In the genomic region with DNA sequence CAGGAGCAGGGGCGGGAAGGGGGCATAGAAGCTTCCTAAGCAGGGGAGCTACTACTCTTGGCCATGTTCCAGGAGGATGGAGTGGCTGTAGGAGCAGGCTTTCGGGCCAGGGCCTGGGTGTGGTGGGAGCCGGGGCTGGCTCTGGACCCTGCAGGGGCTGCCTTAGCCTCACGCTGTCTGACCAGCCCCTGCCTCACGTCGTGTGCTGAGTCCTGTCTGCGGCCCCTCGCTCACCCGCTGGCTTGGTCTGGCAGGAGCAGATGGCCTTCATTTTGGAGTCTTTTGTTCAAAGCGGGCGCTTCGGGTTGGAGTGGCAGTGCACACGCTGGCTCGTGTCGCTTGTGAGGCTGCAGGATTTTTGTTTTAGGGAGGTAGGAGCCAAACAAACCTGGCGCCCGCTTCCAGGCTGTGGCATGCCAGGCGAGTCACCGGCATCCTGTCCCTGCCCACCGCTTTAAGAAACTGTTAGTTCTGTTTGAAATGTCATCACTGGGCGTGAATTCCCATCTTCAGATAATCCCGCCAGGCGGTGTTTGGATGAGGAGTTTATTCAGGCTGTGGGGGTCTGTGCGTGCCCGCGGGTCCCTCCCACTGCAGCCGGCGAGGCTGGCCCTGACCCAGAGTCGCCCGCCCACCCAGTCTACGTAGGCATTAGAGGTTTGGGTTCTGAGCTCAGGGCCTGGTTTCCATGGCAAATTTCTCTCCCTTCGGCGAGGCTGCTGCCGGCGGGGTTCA, we compare ENCODE assay signal across 16 cellular contexts.
DNase-seq lines count a peak whose midpoint lies in the region; ATAC-seq and TF ChIP-seq lines count a peak whose summit lies in the region.
"Had no signal": no experiment of that assay in that cellular context is flagged by ENCODE, and none has a peak within 500 bp of the region (broad histone marks: within the 10 kb centered on the region; RNA-seq: fewer than 3 reads in every experiment).

No MANE protein-coding gene starts in this region.

- no peak overlapping the region for H3K9ac ChIP-seq in PC-3 (ENCODE audit: low read length)
- no peak overlapping the region for H3K9ac ChIP-seq in endodermal cell (ENCODE audit: extremely low read depth, low read length, poor library complexity, severe bottlenecking)
- no peak overlapping the region for H3K9ac ChIP-seq in skeletal muscle satellite cell (ENCODE audit: low read depth, low read length)

- H3K27ac ChIP-seq in PC-3 (ENCODE audit: low read length) (no peak overlapping the region), endodermal cell (ENCODE audit: low read depth, low read length) (peak overlapping the region; percentile 91), WERI-Rb-1 (no peak overlapping the region)
- H3K27ac ChIP-seq: HL-60, VCaP had no signal

- DNase-seq in HT1080 (ENCODE audit: low read depth) (peak; percentile 11), PC-3 (peak; percentile 50), endodermal cell (no peak), GM13977 (ENCODE audit: low spot score) (no peak), inferior parietal cortex (ENCODE audit: extremely low spot score) (no peak), WERI-Rb-1 (no peak)
- DNase-seq: activated naive CD4-positive, alpha-beta T cell; CD8-positive, alpha-beta memory T cell; left ventricle myocardium superior; naive B cell; OCI-M1; stimulated activated naive B cell treated with anti-CD40 and anti-IgM and Interleukin-4, amounts not matched to agents 10 μg/mL and 1 μg/mL and 100 μg/mL, for 72 hours had no signal

- H3K36me3 ChIP-seq in PC-3 (ENCODE audit: low read depth, low read length) (peaks cover 7% of the 10 kb centered on the region; the same call in 1 of the 2 replicates), endodermal cell (ENCODE audit: control insufficient read depth, insufficient read depth, low read length) (peaks cover 29% of the 10 kb centered on the region), skeletal muscle satellite cell (ENCODE audit: insufficient read depth, low read length) (peaks cover 38% of the 10 kb centered on the region), WERI-Rb-1 (peaks cover 49% of the 10 kb centered on the region)

- H3K4me2 ChIP-seq in PC-3 (ENCODE audit: low read length) (no peak overlapping the region), skeletal muscle satellite cell (ENCODE audit: low read length) (peak overlapping the region; percentile 41)

- TF ChIP-seq CTCF in PC-3 (conservative IDR thresholded peaks at IDR 0.05; ENCODE audit: low read depth, low read length) (no peak), endodermal cell (conservative IDR thresholded peaks at IDR 0.05) (no peak), GM13977 (IDR thresholded peaks at IDR 0.05; ENCODE audit: extremely low read depth, insufficient read depth, missing control alignments) (no peak), WERI-Rb-1 (IDR thresholded peaks at IDR 0.05; ENCODE audit: low read depth, low read length) (no peak)

- H3K4me3 ChIP-seq in PC-3 (ENCODE audit: low read length): no peak overlapping the region
- no peak overlapping the region for H3K4me3 ChIP-seq in endodermal cell (ENCODE audit: low read length)
- no peak overlapping the region for H3K4me3 ChIP-seq in skeletal muscle satellite cell (ENCODE audit: low read length)
- no peak overlapping the region for H3K4me3 ChIP-seq in WERI-Rb-1 (ENCODE audit: low read depth, low read length)

- no peaks in the 10 kb centered on the region for H3K4me1 Mint-ChIP-seq in endodermal cell

- H3K4me1 ChIP-seq in PC-3 (ENCODE audit: insufficient read depth, low read length): peaks cover 11% of the 10 kb centered on the region
- H3K4me1 ChIP-seq in endodermal cell (ENCODE audit: control insufficient read depth, insufficient read depth, low read length): no peaks in the 10 kb centered on the region
- H3K4me1 ChIP-seq in skeletal muscle satellite cell (ENCODE audit: control insufficient read depth, insufficient read depth, low read length): peaks cover 11% of the 10 kb centered on the region

- peaks cover 18% of the 10 kb centered on the region for H3K9me3 Mint-ChIP-seq in endodermal cell

- H3K27ac Mint-ChIP-seq in endodermal cell: no peak overlapping the region
- H3K27ac Mint-ChIP-seq: CD8-positive, alpha-beta memory T cell had no signal

- peaks cover 40% of the 10 kb centered on the region for H3K36me3 Mint-ChIP-seq in endodermal cell (ENCODE audit: low read depth)

- H3K4me3 Mint-ChIP-seq in endodermal cell: no peak overlapping the region
- H3K4me3 Mint-ChIP-seq: CD8-positive, alpha-beta memory T cell; central memory CD8-positive, alpha-beta T cell; stimulated activated naive B cell treated with anti-CD40 and anti-IgM and Interleukin-4, amounts not matched to agents 10 μg/mL and 1 μg/mL and 100 μg/mL, for 72 hours had no signal

- H3K9me3 ChIP-seq in PC-3 (ENCODE audit: low read length) (no peaks in the 10 kb centered on the region), endodermal cell (ENCODE audit: control insufficient read depth, low read length) (peaks cover 13% of the 10 kb centered on the region), skeletal muscle satellite cell (replicated peaks; ENCODE audit: low read length) (no peaks in the 10 kb centered on the region), WERI-Rb-1 (ENCODE audit: severe bottlenecking) (peaks cover 11% of the 10 kb centered on the region)

- no peaks in the 10 kb centered on the region for H3K9me2 ChIP-seq in PC-3 (replicated peaks; ENCODE audit: low read length)

- CTCF ChIA-PET in PC-3 (lab: Charles Lee): no interaction called here

- H3K27me3 ChIP-seq in PC-3 (ENCODE audit: low read length) (no peaks in the 10 kb centered on the region), endodermal cell (ENCODE audit: control insufficient read depth, insufficient read depth, low read length, poor library complexity, severe bottlenecking) (no peaks in the 10 kb centered on the region), skeletal muscle satellite cell (ENCODE audit: control insufficient read depth, insufficient read depth, low read length) (no peaks in the 10 kb centered on the region), WERI-Rb-1 (ENCODE audit: insufficient read depth, low read depth, severe bottlenecking) (no peaks in the 10 kb centered on the region)

- in situ Hi-C loops in GM13977 (cut with MboI; ENCODE audit: low pct_unique_long_range_greater_than_20kb, low sequenced_read_pairs, unreplicated experiment): no loop called here

- POLR2A ChIA-PET in PC-3 (lab: Charles Lee; ENCODE audit: unreplicated experiment): no interaction called here

- ATAC-seq in PC-3: peak; percentile 84

- intact Hi-C loops in PC-3 (cut with micrococcal nuclease): no loop called here

- H2AFZ ChIP-seq in PC-3 (ENCODE audit: low read length): no peak overlapping the region

- whole genome bisulfite sequencing in endodermal cell (ENCODE audit: insufficient coverage in 1 of 2, insufficient read length in 1 of 2), 2 experiments: 90 to 92% methylated on average over 25 to 35 of the region's 35 CpGs

- no TSS peak for BruUV-seq in PC-3 (replicated peaks; lab: Mats Ljungman, UMichigan)

- H4K20me1 ChIP-seq in PC-3 (ENCODE audit: low read length): no peaks in the 10 kb centered on the region

- H3K79me2 ChIP-seq in PC-3 (ENCODE audit: low read length): no peaks in the 10 kb centered on the region

- H3F3A ChIP-seq in PC-3 (ENCODE audit: low read length, unreplicated experiment): no peaks in the 10 kb centered on the region

- no peaks in the 10 kb centered on the region for H3K27me3 Mint-ChIP-seq in endodermal cell (ENCODE audit: insufficient read depth)
- H3K27me3 Mint-ChIP-seq: CD8-positive, alpha-beta memory T cell; central memory CD8-positive, alpha-beta T cell; naive B cell; stimulated activated naive B cell treated with anti-CD40 and anti-IgM and Interleukin-4, amounts not matched to agents 10 μg/mL and 1 μg/mL and 100 μg/mL, for 72 hours had no signal

Comparison
In these comparisons a context has a peak if more than half of its experiments do, and no peak if none do; other contexts are left out.
1. DNase-seq: peak in HT1080 (single experiment) and PC-3 (single experiment); none in endodermal cell (single experiment), GM13977 (single experiment), inferior parietal cortex (single experiment) and WERI-Rb-1 (single experiment).